Comparison of ENCODE assay signal across 8 cellular contexts in the genomic region with DNA sequence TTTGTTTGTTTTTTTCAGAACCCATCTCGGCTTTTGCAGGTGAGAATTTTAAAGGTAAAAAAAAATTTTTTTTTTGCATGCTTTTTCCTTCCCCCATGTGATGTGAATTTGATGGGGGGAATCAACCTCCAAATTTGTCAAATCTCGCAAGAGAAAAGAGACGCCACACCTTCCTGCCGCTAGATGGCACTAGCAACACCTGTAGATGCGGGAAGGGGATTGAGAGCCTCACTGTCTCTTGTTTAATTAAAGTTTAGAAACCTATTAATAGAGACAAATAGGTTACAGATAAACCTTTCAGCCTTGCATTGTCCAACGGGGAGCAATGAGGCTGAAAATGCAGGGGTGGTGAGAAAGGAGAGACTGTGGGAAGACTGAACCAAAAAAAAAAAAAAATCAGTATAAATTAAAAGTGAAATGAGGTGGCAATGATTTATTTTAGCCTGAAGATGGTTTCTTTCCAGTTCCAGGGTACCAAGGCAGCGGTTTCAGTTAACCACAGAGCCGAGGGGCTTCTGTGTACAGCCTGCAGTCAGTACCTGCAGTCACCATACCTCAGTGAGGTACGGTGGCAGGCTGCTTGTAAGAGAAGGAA.
A peak's percentile ranks its signal among the peaks of the same experiment; 100 is the strongest.
DNase-seq lines count a peak whose midpoint lies in the region; ATAC-seq and TF ChIP-seq lines count a peak whose summit lies in the region.

No MANE protein-coding gene starts in this region.

- ATAC-seq in RWPE2 (ENCODE audit: low read depth) (no peak), left cardiac atrium (no peak), GM21360 (IDR thresholded peaks at IDR 0.05; ENCODE audit: unreplicated experiment) (no peak)

- intact Hi-C loops in left cardiac atrium (cut with DNase I), result loop anchor here (2.0 to 5.0 kb wide), 2 partner anchors 118 to 155 kb away; no protein-coding TSS in a partner anchor

- no peaks in the 10 kb centered on the region for H3K36me3 ChIP-seq in RWPE2 (ENCODE audit: low read depth)

- no peak overlapping the region for H3K27ac ChIP-seq in RWPE2 (ENCODE audit: poor library complexity, severe bottlenecking)

- H3K27me3 ChIP-seq in RWPE2 (ENCODE audit: insufficient read depth, poor library complexity, severe bottlenecking), result no peaks in the 10 kb centered on the region

- peak; percentile 94 for TF ChIP-seq CTCF in RWPE2 (IDR thresholded peaks at IDR 0.05; ENCODE audit: poor library complexity, severe bottlenecking)
- TF ChIP-seq CTCF in retinal pigment epithelial cell (conservative IDR thresholded peaks at IDR 0.05; ENCODE audit: low read depth, low read length), result peak; percentile 98

- DNase-seq in activated gamma-delta T cell treated with Interleukin-2 at 50 U/mL for 16 hours (peak; percentile 49), activated gamma-delta T cell (lab: John Stamatoyannopoulos, UW) (no peak), HuH-7.5 (ENCODE audit: low spot score) (peak; percentile 46), RWPE2 (ENCODE audit: low spot score) (no peak), left cardiac atrium (peak; percentile 45), retinal pigment epithelial cell (ENCODE audit: low read depth) (no peak)
- DNase-seq in activated naive CD4-positive, alpha-beta T cell treated with anti-CD3 and anti-CD28 coated beads, Interleukin-2, amount 50 U/mL, for 16 hours, result peak; percentile 52

- H3K4me3 ChIP-seq in RWPE2 (ENCODE audit: severe bottlenecking) (no peak overlapping the region), retinal pigment epithelial cell (ENCODE audit: low read length) (no peak overlapping the region)

- peaks cover 30% of the 10 kb centered on the region for H3K4me1 ChIP-seq in RWPE2 (ENCODE audit: insufficient read depth, poor library complexity, severe bottlenecking)

- no peaks in the 10 kb centered on the region for H3K9me3 ChIP-seq in RWPE2 (ENCODE audit: severe bottlenecking)

Comparison
In these comparisons a context has a peak if more than half of its experiments do, and no peak if none do; other contexts are left out.
1. DNase-seq: peak in activated gamma-delta T cell treated with Interleukin-2 at 50 U/mL for 16 hours (single experiment), HuH-7.5 (single experiment), activated naive CD4-positive, alpha-beta T cell treated with anti-CD3 and anti-CD28 coated beads, Interleukin-2, amount 50 U/mL, for 16 hours (single experiment) and left cardiac atrium (single experiment); none in activated gamma-delta T cell (single experiment), RWPE2 (single experiment) and retinal pigment epithelial cell (single experiment).